Comparison of ENCODE assay signal across 17 cellular contexts in the genomic region with DNA sequence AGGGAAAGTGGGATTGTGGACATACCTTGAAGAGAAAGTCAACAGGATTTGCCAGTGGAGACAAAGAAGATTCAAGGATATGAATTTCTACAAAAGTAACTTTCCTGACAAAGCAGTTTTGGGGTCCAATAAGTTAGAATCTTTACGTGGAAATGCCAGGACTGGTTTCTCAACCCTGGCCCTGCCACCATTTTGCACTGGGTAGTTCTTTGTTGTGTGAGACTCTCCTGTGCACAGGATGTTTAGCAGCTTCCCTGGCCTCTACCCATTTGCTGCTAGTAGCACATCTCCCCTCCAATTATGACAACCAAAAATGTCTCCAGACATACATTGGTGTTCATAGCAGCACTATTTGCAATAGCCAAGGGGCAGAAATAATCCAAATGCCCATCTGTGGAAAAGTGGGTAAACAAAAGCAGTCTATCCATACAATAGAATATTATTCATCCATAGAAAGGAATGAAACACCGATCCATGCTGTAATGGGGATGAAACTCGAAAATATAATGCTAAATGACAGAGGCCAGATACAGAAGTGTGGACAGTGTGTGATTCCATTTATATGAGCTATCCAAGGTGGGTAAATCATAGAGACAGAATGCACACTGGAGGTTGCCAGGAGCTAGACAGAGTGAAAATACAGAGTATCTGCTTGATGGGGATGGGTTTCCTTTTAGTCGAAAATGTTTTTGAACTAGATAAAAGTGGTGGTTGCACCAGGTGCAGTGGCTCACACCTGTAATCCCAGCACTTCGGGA.
DNase-seq lines count a peak whose midpoint lies in the region; ATAC-seq and TF ChIP-seq lines count a peak whose summit lies in the region.
"Had no signal": no experiment of that assay in that cellular context is flagged by ENCODE, and none has a peak within 500 bp of the region (broad histone marks: within the 10 kb centered on the region; RNA-seq: fewer than 3 reads in every experiment).

No MANE protein-coding gene starts in this region.

- TF ChIP-seq EP300 in esophagus muscularis mucosa (IDR thresholded peaks at IDR 0.05) (no peak), sigmoid colon (IDR thresholded peaks at IDR 0.05) (peak in 2 of 4 donors; percentile 26 to 45)

- H3K27ac ChIP-seq in esophagus muscularis mucosa (replicated peaks in 1 of 4) (no peak overlapping the region), sigmoid colon (peak overlapping the region in 3 of 4 donors; percentile 56 to 84 (median 77)), vagina (no peak overlapping the region)
- H3K27ac ChIP-seq: 22Rv1, HL-60 had no signal

- no peak overlapping the region for H3K27ac Mint-ChIP-seq in activated CD8-positive, alpha-beta memory T cell treated with anti-CD3 and anti-CD28 coated beads, Interleukin-2, amount 10 ng/mL, durations not matched to agents 7 days and 5 days
- no peak overlapping the region for H3K27ac Mint-ChIP-seq in activated CD4-positive, alpha-beta T cell treated with anti-CD3 and anti-CD28 coated beads, Interleukin-2, amount 10 ng/mL, durations not matched to agents 7 days and 5 days
- H3K27ac Mint-ChIP-seq: CD14-positive monocyte; CD8-positive, alpha-beta memory T cell; HFFc6 had no signal

- DNase-seq in activated CD8-positive, alpha-beta memory T cell treated with anti-CD3 and anti-CD28 coated beads, Interleukin-2, amount 50 U/mL, for 48 hours, result peak; percentile 3
- no peak for DNase-seq in activated CD8-positive, alpha-beta memory T cell treated with anti-CD3 and anti-CD28 coated beads, Interleukin-2, amount 10 ng/mL, durations not matched to agents 7 days and 5 days
- DNase-seq in esophagus muscularis mucosa (ENCODE audit: extremely low spot score), result peak; percentile 64
- no peak for DNase-seq in sigmoid colon
- DNase-seq in vagina (ENCODE audit: extremely low spot score in 2 of 2), result peak; percentile 27 to 31
- no peak for DNase-seq in activated CD4-positive, alpha-beta T cell treated with anti-CD3 and anti-CD28 coated beads, Interleukin-2, amount 10 ng/mL, durations not matched to agents 7 days and 5 days
- no peak for DNase-seq in T-helper 1 cell
- DNase-seq in SKM-1 (lab: John Stamatoyannopoulos, UW; ENCODE audit: unreplicated experiment), result no peak
- DNase-seq: Caco-2; CD8-positive, alpha-beta memory T cell; DND-41; GDM1; HCEC 1CT; HFFc6 had no signal

- no peak for TF ChIP-seq CTCF in esophagus muscularis mucosa (IDR thresholded peaks at IDR 0.05)
- no peak for TF ChIP-seq CTCF in sigmoid colon (IDR thresholded peaks at IDR 0.05)
- no peak for TF ChIP-seq CTCF in vagina (IDR thresholded peaks at IDR 0.05)

- POLR2A ChIA-PET in activated CD4-positive, alpha-beta T cell treated with anti-CD3 and anti-CD28 coated beads, Interleukin-2, amount 10 ng/mL, durations not matched to agents 7 days and 5 days (lab: Charles Lee), result no interaction called here

- intact Hi-C loops in esophagus muscularis mucosa (cut with DNase I) (no loop called here), sigmoid colon (cut with DNase I) (no loop called here), vagina (cut with DNase I) (no loop called here)

- H3K4me3 ChIP-seq in esophagus muscularis mucosa (no peak overlapping the region), sigmoid colon (no peak overlapping the region), vagina (no peak overlapping the region)

- H3K36me3 ChIP-seq in esophagus muscularis mucosa, result no peaks in the 10 kb centered on the region
- no peaks in the 10 kb centered on the region for H3K36me3 ChIP-seq in sigmoid colon
- no peaks in the 10 kb centered on the region for H3K36me3 ChIP-seq in vagina

- TF ChIP-seq POLR2A in esophagus muscularis mucosa (IDR thresholded peaks at IDR 0.05; ENCODE audit: low read depth) (no peak), sigmoid colon (IDR thresholded peaks at IDR 0.05) (no peak), vagina (IDR thresholded peaks at IDR 0.05) (no peak)

- H3K9me3 ChIP-seq in esophagus muscularis mucosa (no peaks in the 10 kb centered on the region), sigmoid colon (no peaks in the 10 kb centered on the region), vagina (no peaks in the 10 kb centered on the region)
- H3K9me3 ChIP-seq: Caco-2 had no signal

- H3K9me3 Mint-ChIP-seq in activated CD8-positive, alpha-beta memory T cell treated with anti-CD3 and anti-CD28 coated beads, Interleukin-2, amount 10 ng/mL, durations not matched to agents 7 days and 5 days (ENCODE audit: low read depth), result no peaks in the 10 kb centered on the region
- no peaks in the 10 kb centered on the region for H3K9me3 Mint-ChIP-seq in activated CD4-positive, alpha-beta T cell treated with anti-CD3 and anti-CD28 coated beads, Interleukin-2, amount 10 ng/mL, durations not matched to agents 7 days and 5 days
- H3K9me3 Mint-ChIP-seq: CD8-positive, alpha-beta memory T cell; HFFc6 had no signal

- H3K36me3 Mint-ChIP-seq in activated CD8-positive, alpha-beta memory T cell treated with anti-CD3 and anti-CD28 coated beads, Interleukin-2, amount 10 ng/mL, durations not matched to agents 7 days and 5 days, result no peaks in the 10 kb centered on the region
- H3K36me3 Mint-ChIP-seq in activated CD4-positive, alpha-beta T cell treated with anti-CD3 and anti-CD28 coated beads, Interleukin-2, amount 10 ng/mL, durations not matched to agents 7 days and 5 days (ENCODE audit: low read depth), result no peaks in the 10 kb centered on the region
- H3K36me3 Mint-ChIP-seq: CD14-positive monocyte; CD8-positive, alpha-beta memory T cell had no signal

- peaks cover 0 to 20% (median 3%) of the 10 kb centered on the region in 4 donors for H3K4me1 ChIP-seq in esophagus muscularis mucosa
- H3K4me1 ChIP-seq in sigmoid colon, result peaks cover 0 to 59% (median 53%) of the 10 kb centered on the region in 4 donors
- H3K4me1 ChIP-seq in vagina, result no peaks in the 10 kb centered on the region
- H3K4me1 ChIP-seq: Caco-2 had no signal

- H3K27me3 Mint-ChIP-seq in activated CD8-positive, alpha-beta memory T cell treated with anti-CD3 and anti-CD28 coated beads, Interleukin-2, amount 10 ng/mL, durations not matched to agents 7 days and 5 days, result peaks cover 4% of the 10 kb centered on the region
- peaks cover 2% of the 10 kb centered on the region for H3K27me3 Mint-ChIP-seq in activated CD4-positive, alpha-beta T cell treated with anti-CD3 and anti-CD28 coated beads, Interleukin-2, amount 10 ng/mL, durations not matched to agents 7 days and 5 days

- H3K27me3 ChIP-seq in esophagus muscularis mucosa (no peaks in the 10 kb centered on the region), sigmoid colon (no peaks in the 10 kb centered on the region), vagina (no peaks in the 10 kb centered on the region)

- CTCF ChIA-PET in activated CD8-positive, alpha-beta memory T cell treated with anti-CD3 and anti-CD28 coated beads, Interleukin-2, amount 10 ng/mL, durations not matched to agents 7 days and 5 days (lab: Charles Lee), result no interaction called here
- CTCF ChIA-PET in activated CD4-positive, alpha-beta T cell treated with anti-CD3 and anti-CD28 coated beads, Interleukin-2, amount 10 ng/mL, durations not matched to agents 7 days and 5 days (lab: Charles Lee), result interaction anchor here (1.0 kb wide), 1 partner anchor 11 kb away, joined by 3 read pairs; no protein-coding TSS in a partner anchor

- 77% methylated on average over 5 of the region's 5 CpGs for WGBS in esophagus muscularis mucosa
- 75 to 80% methylated on average over 5 of the region's 5 CpGs for WGBS in sigmoid colon, 2 donors

- no peaks in the 10 kb centered on the region for H3K4me1 Mint-ChIP-seq in activated CD8-positive, alpha-beta memory T cell treated with anti-CD3 and anti-CD28 coated beads, Interleukin-2, amount 10 ng/mL, durations not matched to agents 7 days and 5 days
- no peaks in the 10 kb centered on the region for H3K4me1 Mint-ChIP-seq in activated CD4-positive, alpha-beta T cell treated with anti-CD3 and anti-CD28 coated beads, Interleukin-2, amount 10 ng/mL, durations not matched to agents 7 days and 5 days
- H3K4me1 Mint-ChIP-seq: CD14-positive monocyte; CD8-positive, alpha-beta memory T cell had no signal

- H3K4me3 Mint-ChIP-seq in activated CD8-positive, alpha-beta memory T cell treated with anti-CD3 and anti-CD28 coated beads, Interleukin-2, amount 10 ng/mL, durations not matched to agents 7 days and 5 days, result no peak overlapping the region
- H3K4me3 Mint-ChIP-seq in activated CD4-positive, alpha-beta T cell treated with anti-CD3 and anti-CD28 coated beads, Interleukin-2, amount 10 ng/mL, durations not matched to agents 7 days and 5 days, result no peak overlapping the region
- H3K4me3 Mint-ChIP-seq: CD14-positive monocyte; CD8-positive, alpha-beta memory T cell; HFFc6 had no signal

- ATAC-seq in activated CD8-positive, alpha-beta memory T cell treated with anti-CD3 and anti-CD28 coated beads, Interleukin-2, amount 10 ng/mL, durations not matched to agents 7 days and 5 days, result no peak

Comparison
In these comparisons a context has a peak if more than half of its experiments do, and no peak if none do; other contexts are left out.
1. DNase-seq: peak in activated CD8-positive, alpha-beta memory T cell treated with anti-CD3 and anti-CD28 coated beads, Interleukin-2, amount 50 U/mL, for 48 hours (single experiment), esophagus muscularis mucosa (single experiment) and vagina (2 of 2); none in activated CD8-positive, alpha-beta memory T cell treated with anti-CD3 and anti-CD28 coated beads, Interleukin-2, amount 10 ng/mL, durations not matched to agents 7 days and 5 days (single experiment), sigmoid colon (single experiment), activated CD4-positive, alpha-beta T cell treated with anti-CD3 and anti-CD28 coated beads, Interleukin-2, amount 10 ng/mL, durations not matched to agents 7 days and 5 days (single experiment), T-helper 1 cell (0 of 5) and SKM-1 (single experiment).
2. H3K27ac ChIP-seq: peak in sigmoid colon (3 of 4); none in esophagus muscularis mucosa (0 of 4) and vagina (single experiment).